In the genomic region with DNA sequence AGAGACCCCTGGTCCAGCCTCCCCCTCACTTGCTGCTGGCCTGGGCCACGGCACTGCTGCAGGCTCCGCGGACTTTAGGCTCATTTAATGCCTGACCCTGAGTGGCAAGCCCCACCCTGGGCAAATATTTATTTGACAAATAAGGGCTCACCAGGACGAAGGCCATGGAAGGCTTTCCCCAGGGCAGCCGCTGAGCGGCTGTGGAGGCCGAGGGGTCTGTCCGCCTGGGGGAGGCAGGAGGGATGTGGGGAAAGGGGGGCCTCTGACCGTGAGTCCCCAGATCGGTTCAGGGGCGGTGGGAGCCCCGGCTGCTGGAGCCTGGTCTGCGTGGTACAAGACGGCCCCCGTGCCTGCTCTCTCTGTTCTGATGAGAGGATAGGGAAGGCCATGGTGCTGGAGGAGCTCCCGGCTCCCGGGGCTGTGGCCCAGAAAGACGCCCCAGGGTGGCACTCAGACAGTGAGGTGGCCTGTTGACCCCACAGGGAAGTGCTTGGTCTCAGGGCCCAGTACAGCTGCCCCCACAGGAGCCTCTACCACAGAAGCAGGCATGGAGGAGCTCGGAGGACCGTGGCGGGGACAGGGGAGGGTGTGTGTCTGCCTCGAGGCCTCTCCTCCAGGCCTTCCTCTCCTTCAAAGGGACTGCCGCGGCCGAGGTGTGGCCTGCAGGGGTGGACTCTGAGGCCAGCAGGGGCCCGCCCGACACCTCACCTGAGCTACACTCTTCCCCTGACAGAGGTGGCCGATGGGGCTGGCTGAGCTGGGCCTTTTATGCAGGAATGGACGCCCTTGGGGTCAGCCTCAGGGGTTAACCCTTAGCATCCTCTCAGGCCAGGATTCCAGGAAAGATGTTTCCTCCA, we compare ENCODE assay signal across 1 cellular context.
TF ChIP-seq lines count a peak whose summit lies in the region.

No MANE protein-coding gene starts in this region.

TF ChIP-seq in HepG2, 621 proteins besides CTCF, POLR2A, EP300 and RAD21 (continued from another document and continues in another):
- TF ChIP-seq IKZF4 (CRISPR knock-in tag; IDR thresholded peaks at IDR 0.05; ENCODE audit: borderline replicate concordance, low read depth, not compliant biosample characterization) (no peak), ZBTB7A (CRISPR knock-in tag; IDR thresholded peaks at IDR 0.05) (peak; percentile 95), ZNF318 (CRISPR knock-in tag; IDR thresholded peaks at IDR 0.05) (no peak), ZNF501 (CRISPR knock-in tag; IDR thresholded peaks at IDR 0.05) (peak; percentile 89), THYN1 (CRISPR knock-in tag; IDR thresholded peaks at IDR 0.05; ENCODE audit: borderline replicate concordance, low read depth) (no peak), ERF (CRISPR knock-in tag; IDR thresholded peaks at IDR 0.05) (0 out of 2 replicates have a peak, but pooled peaks have one; percentile 45), TRAFD1 (CRISPR knock-in tag; IDR thresholded peaks at IDR 0.05; ENCODE audit: borderline replicate concordance) (no peak), PHF21A (CRISPR knock-in tag; IDR thresholded peaks at IDR 0.05) (peak; percentile 80), ZNF160 (CRISPR knock-in tag; IDR thresholded peaks at IDR 0.05) (no peak), ZNF260 (CRISPR knock-in tag; IDR thresholded peaks at IDR 0.05; ENCODE audit: borderline replicate concordance, low read depth) (no peak), DMAP1 (CRISPR knock-in tag; IDR thresholded peaks at IDR 0.05) (peak; percentile 60), KLF9 (CRISPR knock-in tag; IDR thresholded peaks at IDR 0.05; ENCODE audit: low read depth) (0 out of 2 replicates have a peak, but pooled peaks have one; percentile 30), TGIF2 (CRISPR knock-in tag; IDR thresholded peaks at IDR 0.05) (peak; percentile 28; the same call in 1 of the 2 replicates), NCOA2 (CRISPR knock-in tag; IDR thresholded peaks at IDR 0.05) (peak; percentile 71), BCL6 (CRISPR knock-in tag; IDR thresholded peaks at IDR 0.05) (peak; percentile 76)
- TF ChIP-seq, protein P1, sequence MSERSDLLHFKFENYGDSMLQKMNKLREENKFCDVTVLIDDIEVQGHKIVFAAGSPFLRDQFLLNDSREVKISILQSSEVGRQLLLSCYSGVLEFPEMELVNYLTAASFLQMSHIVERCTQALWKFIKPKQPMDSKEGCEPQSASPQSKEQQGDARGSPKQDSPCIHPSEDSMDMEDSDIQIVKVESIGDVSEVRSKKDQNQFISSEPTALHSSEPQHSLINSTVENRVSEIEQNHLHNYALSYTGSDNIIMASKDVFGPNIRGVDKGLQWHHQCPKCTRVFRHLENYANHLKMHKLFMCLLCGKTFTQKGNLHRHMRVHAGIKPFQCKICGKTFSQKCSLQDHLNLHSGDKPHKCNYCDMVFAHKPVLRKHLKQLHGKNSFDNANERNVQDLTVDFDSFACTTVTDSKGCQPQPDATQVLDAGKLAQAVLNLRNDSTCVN (CRISPR knock-in tag; IDR thresholded peaks at IDR 0.05; ENCODE audit: borderline replicate concordance): no peak
- TF ChIP-seq, protein P2, sequence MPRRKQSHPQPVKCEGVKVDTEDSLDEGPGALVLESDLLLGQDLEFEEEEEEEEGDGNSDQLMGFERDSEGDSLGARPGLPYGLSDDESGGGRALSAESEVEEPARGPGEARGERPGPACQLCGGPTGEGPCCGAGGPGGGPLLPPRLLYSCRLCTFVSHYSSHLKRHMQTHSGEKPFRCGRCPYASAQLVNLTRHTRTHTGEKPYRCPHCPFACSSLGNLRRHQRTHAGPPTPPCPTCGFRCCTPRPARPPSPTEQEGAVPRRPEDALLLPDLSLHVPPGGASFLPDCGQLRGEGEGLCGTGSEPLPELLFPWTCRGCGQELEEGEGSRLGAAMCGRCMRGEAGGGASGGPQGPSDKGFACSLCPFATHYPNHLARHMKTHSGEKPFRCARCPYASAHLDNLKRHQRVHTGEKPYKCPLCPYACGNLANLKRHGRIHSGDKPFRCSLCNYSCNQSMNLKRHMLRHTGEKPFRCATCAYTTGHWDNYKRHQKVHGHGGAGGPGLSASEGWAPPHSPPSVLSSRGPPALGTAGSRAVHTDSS (CRISPR knock-in tag; conservative IDR thresholded peaks at IDR 0.05): no peak
- TF ChIP-seq, protein P3, sequence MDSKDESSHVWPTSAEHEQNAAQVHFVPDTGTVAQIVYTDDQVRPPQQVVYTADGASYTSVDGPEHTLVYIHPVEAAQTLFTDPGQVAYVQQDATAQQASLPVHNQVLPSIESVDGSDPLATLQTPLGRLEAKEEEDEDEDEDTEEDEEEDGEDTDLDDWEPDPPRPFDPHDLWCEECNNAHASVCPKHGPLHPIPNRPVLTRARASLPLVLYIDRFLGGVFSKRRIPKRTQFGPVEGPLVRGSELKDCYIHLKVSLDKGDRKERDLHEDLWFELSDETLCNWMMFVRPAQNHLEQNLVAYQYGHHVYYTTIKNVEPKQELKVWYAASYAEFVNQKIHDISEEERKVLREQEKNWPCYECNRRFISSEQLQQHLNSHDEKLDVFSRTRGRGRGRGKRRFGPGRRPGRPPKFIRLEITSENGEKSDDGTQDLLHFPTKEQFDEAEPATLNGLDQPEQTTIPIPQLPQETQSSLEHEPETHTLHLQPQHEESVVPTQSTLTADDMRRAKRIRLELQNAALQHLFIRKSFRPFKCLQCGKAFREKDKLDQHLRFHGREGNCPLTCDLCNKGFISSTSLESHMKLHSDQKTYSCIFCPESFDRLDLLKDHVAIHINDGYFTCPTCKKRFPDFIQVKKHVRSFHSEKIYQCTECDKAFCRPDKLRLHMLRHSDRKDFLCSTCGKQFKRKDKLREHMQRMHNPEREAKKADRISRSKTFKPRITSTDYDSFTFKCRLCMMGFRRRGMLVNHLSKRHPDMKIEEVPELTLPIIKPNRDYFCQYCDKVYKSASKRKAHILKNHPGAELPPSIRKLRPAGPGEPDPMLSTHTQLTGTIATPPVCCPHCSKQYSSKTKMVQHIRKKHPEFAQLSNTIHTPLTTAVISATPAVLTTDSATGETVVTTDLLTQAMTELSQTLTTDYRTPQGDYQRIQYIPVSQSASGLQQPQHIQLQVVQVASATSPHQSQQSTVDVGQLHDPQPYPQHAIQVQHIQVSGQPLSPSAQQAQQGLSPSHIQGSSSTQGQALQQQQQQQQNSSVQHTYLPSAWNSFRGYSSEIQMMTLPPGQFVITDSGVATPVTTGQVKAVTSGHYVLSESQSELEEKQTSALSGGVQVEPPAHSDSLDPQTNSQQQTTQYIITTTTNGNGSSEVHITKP (CRISPR knock-in tag; IDR thresholded peaks at IDR 0.05; ENCODE audit: low read depth): 0 out of 2 replicates have a peak, but pooled peaks have one; percentile 24
- TF ChIP-seq, protein P4, sequence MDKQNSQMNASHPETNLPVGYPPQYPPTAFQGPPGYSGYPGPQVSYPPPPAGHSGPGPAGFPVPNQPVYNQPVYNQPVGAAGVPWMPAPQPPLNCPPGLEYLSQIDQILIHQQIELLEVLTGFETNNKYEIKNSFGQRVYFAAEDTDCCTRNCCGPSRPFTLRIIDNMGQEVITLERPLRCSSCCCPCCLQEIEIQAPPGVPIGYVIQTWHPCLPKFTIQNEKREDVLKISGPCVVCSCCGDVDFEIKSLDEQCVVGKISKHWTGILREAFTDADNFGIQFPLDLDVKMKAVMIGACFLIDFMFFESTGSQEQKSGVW (CRISPR knock-in tag; IDR thresholded peaks at IDR 0.05; ENCODE audit: borderline replicate concordance): no peak
- TF ChIP-seq, protein P5, sequence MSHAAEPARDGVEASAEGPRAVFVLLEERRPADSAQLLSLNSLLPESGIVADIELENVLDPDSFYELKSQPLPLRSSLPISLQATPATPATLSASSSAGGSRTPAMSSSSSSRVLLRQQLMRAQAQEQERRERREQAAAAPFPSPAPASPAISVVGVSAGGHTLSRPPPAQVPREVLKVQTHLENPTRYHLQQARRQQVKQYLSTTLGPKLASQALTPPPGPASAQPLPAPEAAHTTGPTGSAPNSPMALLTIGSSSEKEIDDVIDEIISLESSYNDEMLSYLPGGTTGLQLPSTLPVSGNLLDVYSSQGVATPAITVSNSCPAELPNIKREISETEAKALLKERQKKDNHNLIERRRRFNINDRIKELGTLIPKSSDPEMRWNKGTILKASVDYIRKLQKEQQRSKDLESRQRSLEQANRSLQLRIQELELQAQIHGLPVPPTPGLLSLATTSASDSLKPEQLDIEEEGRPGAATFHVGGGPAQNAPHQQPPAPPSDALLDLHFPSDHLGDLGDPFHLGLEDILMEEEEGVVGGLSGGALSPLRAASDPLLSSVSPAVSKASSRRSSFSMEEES (CRISPR knock-in tag; IDR thresholded peaks at IDR 0.05): 0 out of 2 replicates have a peak, but pooled peaks have one; percentile 18
